Comparison of ENCODE assay signal across 1 cellular context in genomic region chr12:111841750-111842555, GRCh38.
TF ChIP-seq lines count a peak whose summit lies in the region.

Gene MAPKAPK5 (plus strand): TSS chr12:111842228. CDS start chr12:111842734, 506 bp downstream.

TF ChIP-seq in HepG2, 621 proteins besides CTCF, POLR2A, EP300 and RAD21 (continued from another document and continues in another):
- TF ChIP-seq ZBTB10 (CRISPR knock-in tag; IDR thresholded peaks at IDR 0.05; ENCODE audit: borderline replicate concordance) = 0 out of 2 replicates have a peak, but pooled peaks have one; percentile 44
- TF ChIP-seq ZNF780A (CRISPR knock-in tag; IDR thresholded peaks at IDR 0.05) = no peak
- TF ChIP-seq ZNF652 (CRISPR knock-in tag; IDR thresholded peaks at IDR 0.05; ENCODE audit: borderline replicate concordance, low read depth) = peak; percentile 44; the same call in 1 of the 2 replicates
- no peak for TF ChIP-seq ZNF562 (CRISPR knock-in tag; IDR thresholded peaks at IDR 0.05; ENCODE audit: borderline replicate concordance)
- no peak for TF ChIP-seq ZNF260 (CRISPR knock-in tag; IDR thresholded peaks at IDR 0.05; ENCODE audit: borderline replicate concordance, low read depth)
- TF ChIP-seq STAT5B (CRISPR knock-in tag; IDR thresholded peaks at IDR 0.05) = no peak
- 0 out of 2 replicates have a peak, but pooled peaks have one; percentile 39 for TF ChIP-seq KLF11 (CRISPR knock-in tag; IDR thresholded peaks at IDR 0.05)
- TF ChIP-seq SKI (IDR thresholded peaks at IDR 0.05; ENCODE audit: partially characterized antibody) = peak; percentile 46
- no peak for TF ChIP-seq ZNF7 (CRISPR knock-in tag; IDR thresholded peaks at IDR 0.05)
- peak; percentile 69 for TF ChIP-seq MAX (IDR thresholded peaks at IDR 0.05)
- no peak for TF ChIP-seq CC2D1A (CRISPR knock-in tag; IDR thresholded peaks at IDR 0.05)
- peak; percentile 66 for TF ChIP-seq NCOA2 (CRISPR knock-in tag; IDR thresholded peaks at IDR 0.05)
- no peak for TF ChIP-seq ZSCAN25 (CRISPR knock-in tag; IDR thresholded peaks at IDR 0.05)
- peak; percentile 71; the same call in 1 of the 2 replicates for TF ChIP-seq ZMAT3 (CRISPR knock-in tag; conservative IDR thresholded peaks at IDR 0.05)
- TF ChIP-seq KLF12 (CRISPR knock-in tag; IDR thresholded peaks at IDR 0.05; ENCODE audit: borderline replicate concordance) = peak; percentile 59; the same call in 1 of the 2 replicates
- TF ChIP-seq PAXIP1 (CRISPR knock-in tag; conservative IDR thresholded peaks at IDR 0.05) = peak; percentile 54
- TF ChIP-seq ZNF720 (CRISPR knock-in tag; IDR thresholded peaks at IDR 0.05) = no peak
- TF ChIP-seq RFXAP (CRISPR knock-in tag; IDR thresholded peaks at IDR 0.05; ENCODE audit: borderline replicate concordance) = peak; percentile 67; the same call in 1 of the 2 replicates
- 0 out of 2 replicates have a peak, but pooled peaks have one; percentile 19 for TF ChIP-seq THAP7 (CRISPR knock-in tag; IDR thresholded peaks at IDR 0.05)
- no peak for TF ChIP-seq ONECUT2 (CRISPR knock-in tag; IDR thresholded peaks at IDR 0.05)
- no peak for TF ChIP-seq ZFAT (CRISPR knock-in tag; conservative IDR thresholded peaks at IDR 0.05)
- TF ChIP-seq ZNF496 (CRISPR knock-in tag; IDR thresholded peaks at IDR 0.05; ENCODE audit: insufficient replicate concordance) = no peak
- no peak for TF ChIP-seq RORA (CRISPR knock-in tag; IDR thresholded peaks at IDR 0.05)
- TF ChIP-seq LCORL (IDR thresholded peaks at IDR 0.05) = peak; percentile 58; the same call in 1 of the 2 replicates
- TF ChIP-seq LCORL (CRISPR knock-in tag; IDR thresholded peaks at IDR 0.05) = no peak; the same call in 1 of the 2 replicates
- TF ChIP-seq HINFP (CRISPR knock-in tag; IDR thresholded peaks at IDR 0.05; ENCODE audit: low read depth) = peak; percentile 78; the same call in 1 of the 2 replicates
- TF ChIP-seq DMAP1 (CRISPR knock-in tag; IDR thresholded peaks at IDR 0.05) = peak; percentile 94
- TF ChIP-seq TERF1 (CRISPR knock-in tag; IDR thresholded peaks at IDR 0.05) = no peak
- TF ChIP-seq GPN1 (CRISPR knock-in tag; IDR thresholded peaks at IDR 0.05; ENCODE audit: borderline replicate concordance) = no peak
- peak; percentile 90; the same call in 1 of the 2 replicates for TF ChIP-seq ZGPAT (CRISPR knock-in tag; IDR thresholded peaks at IDR 0.05)
- TF ChIP-seq MEF2D (CRISPR knock-in tag; IDR thresholded peaks at IDR 0.05) = no peak
- 0 out of 2 replicates have a peak, but pooled peaks have one; percentile 35 for TF ChIP-seq ZNF232 (CRISPR knock-in tag; IDR thresholded peaks at IDR 0.05; ENCODE audit: borderline replicate concordance)
- no peak for TF ChIP-seq U2AF1 (optimal IDR thresholded peaks at IDR 0.05; ENCODE audit: low read depth, low read length)
- TF ChIP-seq TFAP4 (IDR thresholded peaks at IDR 0.05; ENCODE audit: borderline replicate concordance, low read depth) = no peak
- 0 out of 2 replicates have a peak, but pooled peaks have one; percentile 32 for TF ChIP-seq ZNF572 (CRISPR knock-in tag; IDR thresholded peaks at IDR 0.05)
- peak; percentile 56; the same call in 1 of the 2 replicates for TF ChIP-seq ISL2 (CRISPR knock-in tag; IDR thresholded peaks at IDR 0.05)
- 0 out of 2 replicates have a peak, but pooled peaks have one; percentile 26 for TF ChIP-seq ZNF513 (CRISPR knock-in tag; conservative IDR thresholded peaks at IDR 0.05)
- peak; percentile 68 for TF ChIP-seq ZNF639 (CRISPR knock-in tag; conservative IDR thresholded peaks at IDR 0.05)
- TF ChIP-seq REXO4 (CRISPR knock-in tag; IDR thresholded peaks at IDR 0.05; ENCODE audit: borderline replicate concordance) = no peak
- TF ChIP-seq SMARCE1 (IDR thresholded peaks at IDR 0.05; ENCODE audit: borderline replicate concordance) = no peak
- peak; percentile 52 for TF ChIP-seq DBP (CRISPR knock-in tag; IDR thresholded peaks at IDR 0.05; ENCODE audit: not compliant biosample characterization)
- no peak for TF ChIP-seq HOXD1 (CRISPR knock-in tag; IDR thresholded peaks at IDR 0.05)
- no peak for TF ChIP-seq RFX1 (IDR thresholded peaks at IDR 0.05)
- no peak for TF ChIP-seq NAIF1 (CRISPR knock-in tag; IDR thresholded peaks at IDR 0.05; ENCODE audit: borderline replicate concordance)
- 0 out of 2 replicates have a peak, but pooled peaks have one; percentile 53 for TF ChIP-seq ZNF543 (CRISPR knock-in tag; IDR thresholded peaks at IDR 0.05)
- TF ChIP-seq RNF2 (conservative IDR thresholded peaks at IDR 0.05; ENCODE audit: low read depth) = peak; percentile 70
- TF ChIP-seq ZNF644 (CRISPR knock-in tag; IDR thresholded peaks at IDR 0.05; ENCODE audit: low read depth) = no peak
